In genomic region chr2:120012363-120012762, GRCh38 we compare ENCODE assay signal across 1 cellular context.
TF ChIP-seq lines count a peak whose summit lies in the region.

No MANE protein-coding gene starts in this region.

TF ChIP-seq in K562, 482 proteins besides CTCF, POLR2A, EP300 and RAD21 (continued from another document):
- peak; percentile 54 for TF ChIP-seq ZBTB40 (IDR thresholded peaks at IDR 0.05)
- TF ChIP-seq ZBTB40 (CRISPR knock-in tag; IDR thresholded peaks at IDR 0.05): no peak
- TF ChIP-seq KDM1A (IDR thresholded peaks at IDR 0.05): 0 out of 4 replicates have a peak, but pooled peaks of 1 of the 2 experiments have one; percentile 27
- TF ChIP-seq CBX5 (IDR thresholded peaks at IDR 0.05; ENCODE audit: borderline replicate concordance, low read depth): no peak
- TF ChIP-seq ID3 (CRISPR knock-in tag; IDR thresholded peaks at IDR 0.05): no peak
- 0 out of 2 replicates have a peak, but pooled peaks have one; percentile 5 for TF ChIP-seq ID3 (tag; IDR thresholded peaks at IDR 0.05)
- no peak for TF ChIP-seq POLR3A (IDR thresholded peaks at IDR 0.05; ENCODE audit: borderline replicate concordance, extremely low read depth, insufficient read depth, insufficient read length)
- TF ChIP-seq PBX2 (CRISPR knock-in tag; IDR thresholded peaks at IDR 0.05; ENCODE audit: low read depth): no peak
- TF ChIP-seq PBX2 (tag; conservative IDR thresholded peaks at IDR 0.05; ENCODE audit: low read depth): peak; percentile 22; the same call in 1 of the 2 replicates
- peak; percentile 22 for TF ChIP-seq SAP30 (IDR thresholded peaks at IDR 0.05; ENCODE audit: borderline replicate concordance, insufficient read depth, low read depth, low read length, poor library complexity, severe bottlenecking)
- no peak for TF ChIP-seq ARID3B (CRISPR knock-in tag; IDR thresholded peaks at IDR 0.05; ENCODE audit: borderline replicate concordance)
- no peak for TF ChIP-seq XRCC5 (IDR thresholded peaks at IDR 0.05; ENCODE audit: low read depth, low read length)
- no peak for TF ChIP-seq ZFP30 (CRISPR knock-in tag; IDR thresholded peaks at IDR 0.05; ENCODE audit: borderline replicate concordance)
